ENCODE assay signal across 24 cellular contexts in genomic region chr15:94066811-94067210, GRCh38.
"Had no signal": no experiment of that assay in that cellular context is flagged by ENCODE, and none has a peak within 500 bp of the region (broad histone marks: within the 10 kb centered on the region; RNA-seq: fewer than 3 reads in every experiment).

No MANE protein-coding gene starts in this region.

- H3K27ac ChIP-seq: colonic mucosa, coronary artery, dorsolateral prefrontal cortex, epithelial cell of prostate, esophagus muscularis mucosa, foreskin keratinocyte, gastrocnemius medialis, gastroesophageal sphincter, heart left ventricle, heart right ventricle, hepatocyte had no signal

- H3K4me1 ChIP-seq: colonic mucosa, foreskin keratinocyte, gastrocnemius medialis, heart left ventricle, heart right ventricle had no signal

- DNase-seq: colonic mucosa; cortex of kidney; dermis blood vessel endothelial cell; dorsolateral prefrontal cortex; effector CD4-positive, alpha-beta T cell; effector CD8-positive, alpha-beta T cell; effector memory CD4-positive, alpha-beta T cell; effector memory CD8-positive, alpha-beta T cell; endodermal cell; erythroblast; esophagus squamous epithelium; foreskin fibroblast; foreskin keratinocyte; foreskin melanocyte; gastrocnemius medialis; glutamatergic neuron; head of caudate nucleus; heart left ventricle; heart right ventricle had no signal

- H3K36me3 ChIP-seq: colonic mucosa, esophagus muscularis mucosa, esophagus squamous epithelium, gastrocnemius medialis, gastroesophageal sphincter, heart left ventricle, heart right ventricle had no signal

- H3K4me3 ChIP-seq: colonic mucosa, coronary artery, dorsolateral prefrontal cortex, esophagus muscularis mucosa, esophagus squamous epithelium, gastrocnemius medialis, gastroesophageal sphincter, heart left ventricle, heart right ventricle, hepatocyte had no signal

- H3K9me3 ChIP-seq: colonic mucosa, gastrocnemius medialis, gastroesophageal sphincter had no signal
